In the genomic region with DNA sequence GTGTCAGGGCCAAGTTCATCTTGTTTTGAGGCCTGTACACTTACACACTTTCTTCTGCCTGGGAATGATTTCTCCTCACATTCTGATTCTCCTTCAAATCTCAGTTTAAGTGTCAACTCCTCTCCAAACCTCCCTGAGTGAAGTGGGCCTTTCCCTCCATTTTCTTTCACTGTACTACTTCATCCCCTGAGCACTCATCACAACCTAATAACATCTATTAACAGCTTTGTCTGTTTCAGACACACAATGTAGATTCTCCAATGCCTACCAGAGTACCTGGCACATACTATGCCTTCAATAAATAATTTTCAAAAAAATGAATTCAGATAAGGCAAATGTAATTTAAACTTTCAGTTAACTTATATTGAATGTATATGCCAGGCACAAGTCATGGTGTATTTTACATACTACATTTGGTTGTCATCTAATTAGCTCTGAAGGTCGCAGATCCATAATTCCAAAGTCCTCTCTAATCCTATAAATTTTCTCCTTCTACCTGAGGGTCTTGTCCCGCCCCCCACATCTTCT, we compare ENCODE assay signal across 2 cellular contexts.
TF ChIP-seq lines count a peak whose summit lies in the region.

No MANE protein-coding gene starts in this region.

TF ChIP-seq in A549, 52 proteins besides CTCF, POLR2A, EP300 and RAD21:
- TF ChIP-seq FOXS1 (CRISPR knock-in tag; IDR thresholded peaks at IDR 0.05) = no peak
- TF ChIP-seq HEYL (CRISPR knock-in tag; IDR thresholded peaks at IDR 0.05) = no peak
- TF ChIP-seq NFE2L2 (conservative IDR thresholded peaks at IDR 0.05; ENCODE audit: low read length) = no peak
- TF ChIP-seq SREBF2 (IDR thresholded peaks at IDR 0.05) = no peak

TF ChIP-seq in H1, 55 proteins besides CTCF, POLR2A, EP300 and RAD21:
- no peak for TF ChIP-seq EZH2 (IDR thresholded peaks at IDR 0.05; ENCODE audit: low read depth, low read length, severe bottlenecking)
- TF ChIP-seq, protein P1, sequence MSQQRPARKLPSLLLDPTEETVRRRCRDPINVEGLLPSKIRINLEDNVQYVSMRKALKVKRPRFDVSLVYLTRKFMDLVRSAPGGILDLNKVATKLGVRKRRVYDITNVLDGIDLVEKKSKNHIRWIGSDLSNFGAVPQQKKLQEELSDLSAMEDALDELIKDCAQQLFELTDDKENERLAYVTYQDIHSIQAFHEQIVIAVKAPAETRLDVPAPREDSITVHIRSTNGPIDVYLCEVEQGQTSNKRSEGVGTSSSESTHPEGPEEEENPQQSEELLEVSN (IDR thresholded peaks at IDR 0.05) = 0 out of 2 replicates have a peak, but pooled peaks have one; percentile 6
